Comparison of ENCODE assay signal across 1 cellular context in genomic region chr17:63185420-63185819, GRCh38.
TF ChIP-seq lines count a peak whose summit lies in the region.

No MANE protein-coding gene starts in this region.

TF ChIP-seq in HCT116, 20 proteins besides CTCF, POLR2A, EP300 and RAD21 (continued from another document):
- TF ChIP-seq SRF (IDR thresholded peaks at IDR 0.05; ENCODE audit: low read depth) (no peak), CBX3 (IDR thresholded peaks at IDR 0.05; ENCODE audit: low read depth) (no peak), SP1 (IDR thresholded peaks at IDR 0.05; ENCODE audit: low read depth) (no peak), MAX (IDR thresholded peaks at IDR 0.05) (no peak), REST (IDR thresholded peaks at IDR 0.05; ENCODE audit: low read depth) (no peak), EZH2phosphoT487 (IDR thresholded peaks at IDR 0.05; ENCODE audit: borderline replicate concordance) (no peak), ZBTB33 (IDR thresholded peaks at IDR 0.05; ENCODE audit: extremely low read depth, insufficient replicate concordance, low read length) (no peak), ATF3 (IDR thresholded peaks at IDR 0.05) (no peak), FOSL1 (IDR thresholded peaks at IDR 0.05; ENCODE audit: low read depth) (no peak), CEBPB (IDR thresholded peaks at IDR 0.05; ENCODE audit: low read depth) (no peak), ELF1 (IDR thresholded peaks at IDR 0.05; ENCODE audit: borderline replicate concordance, low read depth) (no peak)
